ENCODE assay signal across 10 cellular contexts in genomic region chr11:1873048-1873812, GRCh38. TPM values are rescaled to one million over a fixed set of nuclear protein-coding genes. Genes with fewer than 3 reads are reported as not detected.
DNase-seq lines count a peak whose midpoint lies in the region; ATAC-seq lines count a peak whose summit lies in the region.
"Had no signal": no experiment of that assay in that cellular context is flagged by ENCODE, and none has a peak within 500 bp of the region (broad histone marks: within the 10 kb centered on the region; RNA-seq: fewer than 3 reads in every experiment).

No MANE protein-coding gene starts in this region.

- H3K4me3 ChIP-seq in duodenal mucosa (ENCODE audit: low read depth in 1 of 2, low read length in 2 of 2) (no peak overlapping the region), urinary bladder (ENCODE audit: low read depth, low read length) (peak overlapping the region; percentile 62)

- H3K27ac Mint-ChIP-seq in activated naive CD4-positive, alpha-beta T cell treated with anti-CD3 and anti-CD28 coated beads, Interleukin-2, amount 50 U/mL, for 24 hours: peak overlapping the region; percentile 41
- H3K27ac Mint-ChIP-seq in memory B cell: peak overlapping the region; percentile 75
- H3K27ac Mint-ChIP-seq in activated T-helper 2 cell treated with anti-CD3 and anti-CD28 coated beads, Interferon-gamma antibody, Interleukin-2, Interleukin-4, amounts not matched to agents 10 μg/mL and 5 μg/mL and 100 μg/mL, durations not matched to agents 14 hours and 24 hours and 36 hours: no peak overlapping the region

- no peak overlapping the region for H3K9ac ChIP-seq in duodenal mucosa (ENCODE audit: low read depth in 1 of 2, low read length in 2 of 2)

- H3K4me1 ChIP-seq in duodenal mucosa (ENCODE audit: control insufficient read depth in 1 of 2, insufficient read depth in 2 of 2, low read length in 2 of 2) (peaks cover 0 to 18% of the 10 kb centered on the region in 2 donors), urinary bladder (ENCODE audit: insufficient read depth) (no peaks in the 10 kb centered on the region)

- H3K4me1 Mint-ChIP-seq in activated naive CD4-positive, alpha-beta T cell treated with anti-CD3 and anti-CD28 coated beads, Interleukin-2, amount 50 U/mL, for 24 hours: peaks cover 54% of the 10 kb centered on the region
- H3K4me1 Mint-ChIP-seq in memory B cell: peaks cover 60% of the 10 kb centered on the region
- H3K4me1 Mint-ChIP-seq in activated T-helper 2 cell treated with anti-CD3 and anti-CD28 coated beads, Interferon-gamma antibody, Interleukin-2, Interleukin-4, amounts not matched to agents 10 μg/mL and 5 μg/mL and 100 μg/mL, durations not matched to agents 14 hours and 24 hours and 36 hours (ENCODE audit: low read depth): peaks cover 21% of the 10 kb centered on the region

- ATAC-seq in memory B cell (ENCODE audit: low read depth) (no peak), GM18502 (IDR thresholded peaks at IDR 0.05; ENCODE audit: poor library complexity, unreplicated experiment) (no peak)

- peaks cover 0 to 3% of the 10 kb centered on the region in 2 donors for H3K27me3 ChIP-seq in duodenal mucosa (ENCODE audit: control insufficient read depth in 1 of 2, insufficient read depth in 2 of 2, low read length in 2 of 2)

- no peaks in the 10 kb centered on the region for H3K9me3 ChIP-seq in duodenal mucosa (ENCODE audit: control insufficient read depth in 1 of 2, low read length in 2 of 2)

- H3K27me3 Mint-ChIP-seq in activated naive CD4-positive, alpha-beta T cell treated with anti-CD3 and anti-CD28 coated beads, Interleukin-2, amount 50 U/mL, for 24 hours: no peaks in the 10 kb centered on the region
- no peaks in the 10 kb centered on the region for H3K27me3 Mint-ChIP-seq in memory B cell
- H3K27me3 Mint-ChIP-seq in activated T-helper 2 cell treated with anti-CD3 and anti-CD28 coated beads, Interferon-gamma antibody, Interleukin-2, Interleukin-4, amounts not matched to agents 10 μg/mL and 5 μg/mL and 100 μg/mL, durations not matched to agents 14 hours and 24 hours and 36 hours (ENCODE audit: low read depth): no peaks in the 10 kb centered on the region

- peak overlapping the region; percentile 32 for H3K27ac ChIP-seq in duodenal mucosa (ENCODE audit: low read depth, low read length)
- peak overlapping the region; percentile 87 for H3K27ac ChIP-seq in urinary bladder (ENCODE audit: low read depth)

- WGBS in urinary bladder: 28% methylated on average over 11 of the region's 11 CpGs

- no peak overlapping the region for H3K4me3 Mint-ChIP-seq in activated naive CD4-positive, alpha-beta T cell treated with anti-CD3 and anti-CD28 coated beads, Interleukin-2, amount 50 U/mL, for 24 hours
- peak overlapping the region; percentile 52 for H3K4me3 Mint-ChIP-seq in memory B cell
- no peak overlapping the region for H3K4me3 Mint-ChIP-seq in activated T-helper 2 cell treated with anti-CD3 and anti-CD28 coated beads, Interferon-gamma antibody, Interleukin-2, Interleukin-4, amounts not matched to agents 10 μg/mL and 5 μg/mL and 100 μg/mL, durations not matched to agents 14 hours and 24 hours and 36 hours (ENCODE audit: low read depth)

- no peaks in the 10 kb centered on the region for H3K9me3 Mint-ChIP-seq in activated naive CD4-positive, alpha-beta T cell treated with anti-CD3 and anti-CD28 coated beads, Interleukin-2, amount 50 U/mL, for 24 hours
- H3K9me3 Mint-ChIP-seq in memory B cell: no peaks in the 10 kb centered on the region
- H3K9me3 Mint-ChIP-seq in activated T-helper 2 cell treated with anti-CD3 and anti-CD28 coated beads, Interferon-gamma antibody, Interleukin-2, Interleukin-4, amounts not matched to agents 10 μg/mL and 5 μg/mL and 100 μg/mL, durations not matched to agents 14 hours and 24 hours and 36 hours: no peaks in the 10 kb centered on the region

- intact Hi-C loops in activated T-helper 2 cell treated with anti-CD3 and anti-CD28 coated beads, Interferon-gamma antibody, Interleukin-2, Interleukin-4, amounts not matched to agents 10 μg/mL and 5 μg/mL and 100 μg/mL, durations not matched to agents 14 hours and 24 hours and 36 hours (cut with micrococcal nuclease): no loop called here

- DNase-seq in activated naive CD4-positive, alpha-beta T cell (lab: John Stamatoyannopoulos, UW): no peak
- no peak for DNase-seq in memory B cell (ENCODE audit: low spot score in 2 of 2)
- DNase-seq in NCI-H82 treated with DMSO at 0.1 percent for 48 hours (lab: John Stamatoyannopoulos, UW; ENCODE audit: unreplicated experiment): no peak
- no peak for DNase-seq in activated T-helper 2 cell treated with anti-CD3 and anti-CD28 coated beads, Interferon-gamma antibody, Interleukin-2, Interleukin-4, amounts not matched to agents 10 μg/mL and 5 μg/mL and 100 μg/mL, durations not matched to agents 14 hours and 24 hours and 36 hours (ENCODE audit: low spot score)

- H3K36me3 ChIP-seq in duodenal mucosa (ENCODE audit: control insufficient read depth in 1 of 2, insufficient read depth in 2 of 2, low read length in 2 of 2) (no peaks in the 10 kb centered on the region), urinary bladder (ENCODE audit: insufficient read depth) (no peaks in the 10 kb centered on the region)

- H3K36me3 Mint-ChIP-seq in activated naive CD4-positive, alpha-beta T cell treated with anti-CD3 and anti-CD28 coated beads, Interleukin-2, amount 50 U/mL, for 24 hours: no peaks in the 10 kb centered on the region
- peaks cover 8% of the 10 kb centered on the region for H3K36me3 Mint-ChIP-seq in memory B cell
- peaks cover 15% of the 10 kb centered on the region for H3K36me3 Mint-ChIP-seq in activated T-helper 2 cell treated with anti-CD3 and anti-CD28 coated beads, Interferon-gamma antibody, Interleukin-2, Interleukin-4, amounts not matched to agents 10 μg/mL and 5 μg/mL and 100 μg/mL, durations not matched to agents 14 hours and 24 hours and 36 hours (ENCODE audit: low read depth)

RNA-seq across cellular contexts. Expression of gene PRR33, which starts 18.5 kb away (rescaled TPM):
- total RNA-seq in urinary bladder: not detected
- 0.28 TPM for polyA plus RNA-seq in urinary bladder
- 0.05 TPM in 1 of 2 replicates, not detected in the other for total RNA-seq in activated T-helper 2 cell treated with anti-CD3 and anti-CD28 coated beads, Interferon-gamma antibody, Interleukin-2, Interleukin-4, amounts not matched to agents 10 μg/mL and 5 μg/mL and 100 μg/mL, durations not matched to agents 14 hours and 24 hours and 36 hours
- total RNA-seq: H4, omental fat pad had no signal

RNA-seq across cellular contexts. Expression of gene LSP1, which starts 20.3 kb away (rescaled TPM):
- total RNA-seq in urinary bladder: 50.7 TPM
- 160 TPM for polyA plus RNA-seq in urinary bladder
- 442 and 449 TPM in 2 replicates for total RNA-seq in activated T-helper 2 cell treated with anti-CD3 and anti-CD28 coated beads, Interferon-gamma antibody, Interleukin-2, Interleukin-4, amounts not matched to agents 10 μg/mL and 5 μg/mL and 100 μg/mL, durations not matched to agents 14 hours and 24 hours and 36 hours

RNA-seq across cellular contexts. Expression of gene TNNI2, which starts 34.4 kb away (rescaled TPM):
- 32.6 TPM for total RNA-seq in urinary bladder
- polyA plus RNA-seq in urinary bladder: 4.6 TPM
- 0.27 TPM in 1 of 2 replicates, not detected in the other for total RNA-seq in activated T-helper 2 cell treated with anti-CD3 and anti-CD28 coated beads, Interferon-gamma antibody, Interleukin-2, Interleukin-4, amounts not matched to agents 10 μg/mL and 5 μg/mL and 100 μg/mL, durations not matched to agents 14 hours and 24 hours and 36 hours
- total RNA-seq: H4 had no signal

RNA-seq across cellular contexts. Expression of gene SYT8, which starts 38.4 kb away (rescaled TPM):
- 3.4 TPM for total RNA-seq in urinary bladder
- 35.6 TPM for polyA plus RNA-seq in urinary bladder
- not detected in 2 replicates for total RNA-seq in activated T-helper 2 cell treated with anti-CD3 and anti-CD28 coated beads, Interferon-gamma antibody, Interleukin-2, Interleukin-4, amounts not matched to agents 10 μg/mL and 5 μg/mL and 100 μg/mL, durations not matched to agents 14 hours and 24 hours and 36 hours
- total RNA-seq: H4, omental fat pad had no signal

RNA-seq across cellular contexts. Expression of gene TNNT3, which starts 46.3 kb away (rescaled TPM):
- total RNA-seq in urinary bladder: 61.6 TPM
- 39.3 TPM for polyA plus RNA-seq in urinary bladder
- 2.0 and 2.9 TPM in 2 replicates for total RNA-seq in activated T-helper 2 cell treated with anti-CD3 and anti-CD28 coated beads, Interferon-gamma antibody, Interleukin-2, Interleukin-4, amounts not matched to agents 10 μg/mL and 5 μg/mL and 100 μg/mL, durations not matched to agents 14 hours and 24 hours and 36 hours
- total RNA-seq: H4 had no signal

Comparison
In these comparisons a context has a peak if more than half of its experiments do, and no peak if none do; other contexts are left out.
1. RNA of gene TNNI2, which starts 34.4 kb away (total RNA-seq): 32.6 TPM in urinary bladder (single experiment); 0.27 TPM in activated T-helper 2 cell treated with anti-CD3 and anti-CD28 coated beads, Interferon-gamma antibody, Interleukin-2, Interleukin-4, amounts not matched to agents 10 μg/mL and 5 μg/mL and 100 μg/mL, durations not matched to agents 14 hours and 24 hours and 36 hours; every median in the first group is over 10 times any median in the second.